8 cellular contexts compared by ENCODE assay signal in genomic region chr3:39146083-39146501, GRCh38. TPM values are rescaled to one million over a fixed set of nuclear protein-coding genes. Genes with fewer than 3 reads are reported as not detected.
DNase-seq lines count a peak whose midpoint lies in the region; ATAC-seq lines count a peak whose summit lies in the region.

No MANE protein-coding gene starts in this region.

- peak overlapping the region; percentile 100 for H3K27ac Mint-ChIP-seq in activated T-helper 17 cell treated with anti-CD3 and anti-CD28 coated beads, Interleukin-2, amount 50 U/mL, for 72 hours
- peak overlapping the region; percentile 26 to 98 (median 83) for H3K27ac Mint-ChIP-seq in immature natural killer cell

- no peak overlapping the region for H3K9ac ChIP-seq in stomach smooth muscle (ENCODE audit: low read length in 2 of 2)

- H3K9me3 Mint-ChIP-seq in activated T-helper 17 cell treated with anti-CD3 and anti-CD28 coated beads, Interleukin-2, amount 50 U/mL, for 72 hours = no peaks in the 10 kb centered on the region
- H3K9me3 Mint-ChIP-seq in immature natural killer cell = no peaks in the 10 kb centered on the region

- peak overlapping the region; percentile 98 for H3K4me3 Mint-ChIP-seq in activated T-helper 17 cell treated with anti-CD3 and anti-CD28 coated beads, Interleukin-2, amount 50 U/mL, for 72 hours
- peak overlapping the region; percentile 71 to 87 (median 77) for H3K4me3 Mint-ChIP-seq in immature natural killer cell

- H3K27ac ChIP-seq in stomach smooth muscle (ENCODE audit: low read length) = peak overlapping the region; percentile 96

- H3K27me3 ChIP-seq in stomach smooth muscle (ENCODE audit: control insufficient read depth in 1 of 2, insufficient read depth in 2 of 2, low read length in 2 of 2) = no peaks in the 10 kb centered on the region

- H3K36me3 ChIP-seq in stomach smooth muscle (ENCODE audit: control insufficient read depth in 2 of 2, insufficient read depth in 2 of 2, low read length in 2 of 2) = peaks cover 41 to 57% of the 10 kb centered on the region in 2 donors

- peaks cover 72% of the 10 kb centered on the region for H3K4me1 Mint-ChIP-seq in activated T-helper 17 cell treated with anti-CD3 and anti-CD28 coated beads, Interleukin-2, amount 50 U/mL, for 72 hours
- peaks cover 57 to 61% of the 10 kb centered on the region in 2 donors for H3K4me1 Mint-ChIP-seq in immature natural killer cell

- no peaks in the 10 kb centered on the region for H3K9me3 ChIP-seq in stomach smooth muscle (ENCODE audit: control insufficient read depth in 2 of 2, low read length in 2 of 2)

- ATAC-seq in activated T-helper 17 cell treated with anti-CD3 and anti-CD28 coated beads, Interleukin-2, amount 50 U/mL, for 72 hours (replicated peaks) = no peak
- ATAC-seq in GM18907 (IDR thresholded peaks at IDR 0.05; ENCODE audit: unreplicated experiment) (no peak), GM21528 (IDR thresholded peaks at IDR 0.05; ENCODE audit: low FRiP score, unreplicated experiment) (no peak)

- H3K4me1 ChIP-seq in stomach smooth muscle (ENCODE audit: control insufficient read depth, insufficient read depth, low read length) = peaks cover 67% of the 10 kb centered on the region

- no peak overlapping the region for H3K4me3 ChIP-seq in stomach smooth muscle (ENCODE audit: low read length in 2 of 2)

- H3K36me3 Mint-ChIP-seq in activated T-helper 17 cell treated with anti-CD3 and anti-CD28 coated beads, Interleukin-2, amount 50 U/mL, for 72 hours (ENCODE audit: low read depth) = peaks cover 100% of the 10 kb centered on the region
- peaks cover 13 to 42% (median 21%) of the 10 kb centered on the region in 3 donors for H3K36me3 Mint-ChIP-seq in immature natural killer cell

- no peaks in the 10 kb centered on the region for H3K27me3 Mint-ChIP-seq in activated T-helper 17 cell treated with anti-CD3 and anti-CD28 coated beads, Interleukin-2, amount 50 U/mL, for 72 hours
- H3K27me3 Mint-ChIP-seq in immature natural killer cell (ENCODE audit: low read depth in 3 of 3) = peaks cover 55 to 94% (median 58%) of the 10 kb centered on the region in 3 donors

- DNase-seq in NCI-H2227 (lab: John Stamatoyannopoulos, UW; ENCODE audit: unreplicated experiment) (peak; percentile 15), NCI-H2227 treated with DMSO at 0.1 percent for 48 hours (lab: John Stamatoyannopoulos, UW) (no peak), immature natural killer cell (no peak), NCI-H1436 (lab: John Stamatoyannopoulos, UW) (no peak)

RNA-seq across cellular contexts. Expression of gene CSRNP1, which starts 7.3 kb away (rescaled TPM):
- total RNA-seq in activated T-helper 17 cell treated with anti-CD3 and anti-CD28 coated beads, Interleukin-2, amount 50 U/mL, for 72 hours = 100 to 1,000 TPM in 1 of 2 donors, 10 to 100 TPM in 1; 42.9 to 145 TPM
- polyA plus RNA-seq in immature natural killer cell = 10 to 100 TPM; 42.1 to 46.6 (median 43.4) TPM

RNA-seq across cellular contexts. Expression of gene TTC21A, which starts 38.6 kb away (rescaled TPM):
- total RNA-seq in activated T-helper 17 cell treated with anti-CD3 and anti-CD28 coated beads, Interleukin-2, amount 50 U/mL, for 72 hours = 1 to 10 TPM; 2.7 to 4.7 TPM
- under 1 TPM in 2 of 3 donors, not detected in 1; 0.39 to 0.45 TPM for polyA plus RNA-seq in immature natural killer cell

RNA-seq across cellular contexts. Expression of gene GORASP1, which starts 38.7 kb away (rescaled TPM):
- total RNA-seq in activated T-helper 17 cell treated with anti-CD3 and anti-CD28 coated beads, Interleukin-2, amount 50 U/mL, for 72 hours = 10 to 100 TPM; 21.2 to 24.2 TPM
- 1 to 10 TPM; 5.3 to 7.8 (median 5.4) TPM for polyA plus RNA-seq in immature natural killer cell

RNA-seq across cellular contexts. Expression of gene XIRP1, which starts 46.3 kb away (rescaled TPM):
- total RNA-seq in activated T-helper 17 cell treated with anti-CD3 and anti-CD28 coated beads, Interleukin-2, amount 50 U/mL, for 72 hours = 10 to 100 TPM in 1 of 2 donors, under 1 TPM in 1; 0.99 to 17.2 TPM
- polyA plus RNA-seq in immature natural killer cell = under 1 TPM in 2 of 3 donors, not detected in 1; 0.03 to 0.27 TPM
